ENCODE assay signal across 9 cellular contexts in the genomic region with DNA sequence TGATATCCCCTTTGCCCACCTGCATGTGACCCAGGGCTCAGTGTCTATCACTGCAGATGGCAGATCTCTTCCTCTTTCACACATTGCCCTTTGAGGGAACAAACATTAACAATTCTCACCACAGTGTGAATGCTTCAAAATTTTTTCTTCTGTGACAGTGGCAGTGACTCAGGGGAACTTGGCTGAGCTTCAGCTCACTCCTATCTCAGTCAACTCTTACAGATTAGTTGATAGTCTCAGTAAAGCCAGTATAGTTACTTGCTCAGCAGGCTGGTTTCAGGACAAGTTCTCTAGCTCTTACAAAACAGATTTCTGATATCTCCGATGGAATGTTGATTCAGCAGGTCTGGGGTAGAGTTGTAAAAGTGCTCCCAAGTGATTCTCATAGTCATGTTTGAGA.
DNase-seq lines count a peak whose midpoint lies in the region; ATAC-seq and TF ChIP-seq lines count a peak whose summit lies in the region.
"Had no signal": no experiment of that assay in that cellular context is flagged by ENCODE, and none has a peak within 500 bp of the region (broad histone marks: within the 10 kb centered on the region; RNA-seq: fewer than 3 reads in every experiment).

No MANE protein-coding gene starts in this region.

- H3K27ac ChIP-seq in GM23248 (peak overlapping the region; percentile 92), fibroblast of lung (ENCODE audit: insufficient read depth, low read length) (no peak overlapping the region), SJCRH30 (no peak overlapping the region)

- H3K36me3 ChIP-seq in GM23248 (ENCODE audit: low read depth) (no peaks in the 10 kb centered on the region), fibroblast of lung (ENCODE audit: control insufficient read depth, insufficient read depth, low read length) (no peaks in the 10 kb centered on the region), SJCRH30 (no peaks in the 10 kb centered on the region)

- peaks cover 2% of the 10 kb centered on the region for H3K9me3 Mint-ChIP-seq in activated naive CD4-positive, alpha-beta T cell treated with anti-CD3 and anti-CD28 coated beads, Interleukin-2, amount 10 ng/mL, durations not matched to agents 7 days and 5 days

- H3K79me2 ChIP-seq in GM23248 (ENCODE audit: insufficient read depth) (no peaks in the 10 kb centered on the region), fibroblast of lung (ENCODE audit: control insufficient read depth, insufficient read depth, low read length) (no peaks in the 10 kb centered on the region)

- H3K4me2 ChIP-seq in GM23248 (ENCODE audit: unreplicated experiment) = peak overlapping the region; percentile 50
- H3K4me2 ChIP-seq in fibroblast of lung (ENCODE audit: extremely low read depth, insufficient read depth, low read length) = no peak overlapping the region

- no peaks in the 10 kb centered on the region for H3K36me3 Mint-ChIP-seq in activated naive CD4-positive, alpha-beta T cell treated with anti-CD3 and anti-CD28 coated beads, Interleukin-2, amount 10 ng/mL, durations not matched to agents 7 days and 5 days

- H3F3A ChIP-seq in GM23248 (ENCODE audit: insufficient read depth) = peaks cover 50% of the 10 kb centered on the region

- H3K4me1 ChIP-seq in GM23248 (ENCODE audit: insufficient read depth) = peaks cover 69% of the 10 kb centered on the region
- H3K4me1 ChIP-seq in fibroblast of lung (ENCODE audit: control insufficient read depth, extremely low read depth, insufficient read depth, low read length) = peaks cover 10% of the 10 kb centered on the region
- H3K4me1 ChIP-seq in SJCRH30 = peaks cover 12% of the 10 kb centered on the region

- 0% methylated on average over 1 of the region's 1 CpG for WGBS in GM23248 (ENCODE audit: low coverage in 1 of 2, low lambda C conversion rate in 2 of 2, missing lambda C conversion rate in 2 of 2), 2 experiments

- CTCF ChIA-PET in activated naive CD4-positive, alpha-beta T cell treated with anti-CD3 and anti-CD28 coated beads, Interleukin-2, amount 10 ng/mL, durations not matched to agents 7 days and 5 days (lab: Charles Lee) = no interaction called here

- ATAC-seq in sciatic nerve (peak; percentile 6), GM19324 (IDR thresholded peaks at IDR 0.05; ENCODE audit: low FRiP score, unreplicated experiment) (no peak)

- TF ChIP-seq CTCF in fibroblast of lung (conservative IDR thresholded peaks at IDR 0.05 in 1 of 2, IDR thresholded peaks at IDR 0.05 in 1 of 2; ENCODE audit: low read depth in 1 of 2, low read length in 2 of 2) = no peak

- H3K4me1 Mint-ChIP-seq in activated naive CD4-positive, alpha-beta T cell treated with anti-CD3 and anti-CD28 coated beads, Interleukin-2, amount 10 ng/mL, durations not matched to agents 7 days and 5 days = no peaks in the 10 kb centered on the region

- in situ Hi-C loops in GM23248 (cut with MboI) = no loop called here

- no peaks in the 10 kb centered on the region for H3K9me3 ChIP-seq in GM23248 (ENCODE audit: low read depth)
- no peaks in the 10 kb centered on the region for H3K9me3 ChIP-seq in fibroblast of lung (ENCODE audit: control insufficient read depth, insufficient read depth, low read depth, low read length)
- 0 out of 2 replicates have a peak, but pooled peaks cover under 1% of the 10 kb centered on the region for H3K9me3 ChIP-seq in SJCRH30 (replicated peaks)

- H4K20me1 ChIP-seq in GM23248 (ENCODE audit: insufficient read depth) (no peaks in the 10 kb centered on the region), fibroblast of lung (ENCODE audit: control insufficient read depth, extremely low read depth, insufficient read depth, low read length) (no peaks in the 10 kb centered on the region)

- no peak overlapping the region for H3K27ac Mint-ChIP-seq in activated naive CD4-positive, alpha-beta T cell treated with anti-CD3 and anti-CD28 coated beads, Interleukin-2, amount 10 ng/mL, durations not matched to agents 7 days and 5 days

- no peak overlapping the region for H3K4me3 Mint-ChIP-seq in activated naive CD4-positive, alpha-beta T cell treated with anti-CD3 and anti-CD28 coated beads, Interleukin-2, amount 10 ng/mL, durations not matched to agents 7 days and 5 days

- no peaks in the 10 kb centered on the region for H3K27me3 ChIP-seq in GM23248 (replicated peaks; ENCODE audit: insufficient read depth)
- peaks cover 6% of the 10 kb centered on the region for H3K27me3 ChIP-seq in fibroblast of lung (ENCODE audit: control insufficient read depth, insufficient read depth, low read length)
- no peaks in the 10 kb centered on the region for H3K27me3 ChIP-seq in SJCRH30

- DNase-seq in GM23248 (peak; percentile 79), RPMI8226 (peak; percentile 31), fibroblast of lung (ENCODE audit: low read depth in 2 of 2) (peak; percentile 31 to 90), sciatic nerve (ENCODE audit: low spot score) (no peak), SJCRH30 (no peak)
- DNase-seq in activated naive CD4-positive, alpha-beta T cell treated with anti-CD3 and anti-CD28 coated beads, Interleukin-2, amount 10 ng/mL, durations not matched to agents 7 days and 5 days = no peak
- DNase-seq in stimulated activated CD4-positive, alpha-beta T cell treated with anti-CD3 and anti-CD28 coated beads, Interleukin-1b, Interleukin-23, amount 100 ng/mL, for 48 hours = no peak
- DNase-seq: T1000 had no signal

- H3K27me3 Mint-ChIP-seq in activated naive CD4-positive, alpha-beta T cell treated with anti-CD3 and anti-CD28 coated beads, Interleukin-2, amount 10 ng/mL, durations not matched to agents 7 days and 5 days = peaks cover 10% of the 10 kb centered on the region

- H3K9me2 ChIP-seq in GM23248 (ENCODE audit: insufficient read depth) = no peaks in the 10 kb centered on the region

- H2AFZ ChIP-seq in GM23248 (no peak overlapping the region), fibroblast of lung (ENCODE audit: low read length) (no peak overlapping the region)

- intact Hi-C loops in sciatic nerve (cut with DNase I) = no loop called here

- H3K4me3 ChIP-seq in GM23248 = no peak overlapping the region
- H3K4me3 ChIP-seq in fibroblast of lung (replicated peaks in 1 of 4; ENCODE audit: control extremely low read depth in 1 of 4, insufficient read depth in 1 of 4, low read depth in 3 of 4, low read length in 4 of 4) = no peak overlapping the region
- H3K4me3 ChIP-seq in SJCRH30 = no peak overlapping the region

- no peak overlapping the region for H3K9ac ChIP-seq in GM23248
- H3K9ac ChIP-seq in fibroblast of lung (ENCODE audit: insufficient read depth, low read length) = no peak overlapping the region

Comparison
In these comparisons a context has a peak if more than half of its experiments do, and no peak if none do; other contexts are left out.
1. DNase-seq: peak in GM23248 (single experiment), RPMI8226 (single experiment) and fibroblast of lung (2 of 2); none in sciatic nerve (single experiment), activated naive CD4-positive, alpha-beta T cell treated with anti-CD3 and anti-CD28 coated beads, Interleukin-2, amount 10 ng/mL, durations not matched to agents 7 days and 5 days (single experiment), stimulated activated CD4-positive, alpha-beta T cell treated with anti-CD3 and anti-CD28 coated beads, Interleukin-1b, Interleukin-23, amount 100 ng/mL, for 48 hours (single experiment) and SJCRH30 (0 of 2).